In genomic region chr17:50514936-50515702, GRCh38 we compare ENCODE assay signal across 7 cellular contexts. TPM values are rescaled to one million over a fixed set of nuclear protein-coding genes. Genes with fewer than 3 reads are reported as not detected.
DNase-seq lines count a peak whose midpoint lies in the region; ATAC-seq, FAIRE-seq and TF ChIP-seq lines count a peak whose summit lies in the region.
"Had no signal": no experiment of that assay in that cellular context is flagged by ENCODE, and none has a peak within 500 bp of the region (broad histone marks: within the 10 kb centered on the region; RNA-seq: fewer than 3 reads in every experiment).

No MANE protein-coding gene starts in this region.

- TF ChIP-seq CTCF in keratinocyte (optimal IDR thresholded peaks at IDR 0.05 in 1 of 3, IDR thresholded peaks at IDR 0.05 in 1 of 3, conservative IDR thresholded peaks at IDR 0.05 in 1 of 3; ENCODE audit: extremely low read depth in 1 of 3, insufficient read depth in 2 of 3, low read length in 3 of 3): no peak
- no peak for TF ChIP-seq CTCF in colonic mucosa (IDR thresholded peaks at IDR 0.05)

- no peaks in the 10 kb centered on the region for H4K20me1 ChIP-seq in keratinocyte (ENCODE audit: control insufficient read depth, extremely low read depth, insufficient read depth, low read length)

- intact Hi-C loops in colonic mucosa (cut with DNase I): no loop called here

- ATAC-seq in GM18858 (IDR thresholded peaks at IDR 0.05; ENCODE audit: unreplicated experiment): no peak

- dilution Hi-C loops in keratinocyte (cut with MboI; ENCODE audit: extremely low pct_ligation_motif_present, low sequenced_read_pairs): no loop called here

- H3K4me3 ChIP-seq in keratinocyte (ENCODE audit: control insufficient read depth in 2 of 3, extremely low read depth in 1 of 3, insufficient read depth in 2 of 3, low read depth in 1 of 3, low read length in 3 of 3) (no peak overlapping the region), colonic mucosa (no peak overlapping the region)

- H2AFZ ChIP-seq in keratinocyte (ENCODE audit: control insufficient read depth, low read length): peak overlapping the region; percentile 47

- no peaks in the 10 kb centered on the region for H3K36me3 ChIP-seq in keratinocyte (ENCODE audit: control insufficient read depth in 2 of 2, extremely low read depth in 1 of 2, insufficient read depth in 2 of 2, low read length in 2 of 2)
- no peaks in the 10 kb centered on the region for H3K36me3 ChIP-seq in colonic mucosa

- peak overlapping the region; percentile 29 for H3K4me2 ChIP-seq in keratinocyte (ENCODE audit: control insufficient read depth, extremely low read depth, insufficient read depth, low read depth, low read length)

- H3K27me3 ChIP-seq in keratinocyte (ENCODE audit: control insufficient read depth, extremely low read depth, insufficient read depth, low read length) (no peaks in the 10 kb centered on the region), colonic mucosa (no peaks in the 10 kb centered on the region)

- peaks cover 2% of the 10 kb centered on the region for H3K79me2 ChIP-seq in keratinocyte (ENCODE audit: control insufficient read depth, insufficient read depth, low read length)

- H3K9ac ChIP-seq in keratinocyte (ENCODE audit: control insufficient read depth, extremely low read depth, insufficient read depth, low read length): no peak overlapping the region
- H3K9ac ChIP-seq in colonic mucosa (ENCODE audit: low read depth in 2 of 2, low read length in 2 of 2): no peak overlapping the region

- peak; percentile 44 for DNase-seq in AG08395 (ENCODE audit: low spot score)
- DNase-seq in amniotic epithelial cell (ENCODE audit: low read depth): peak; percentile 83
- DNase-seq in keratinocyte (ENCODE audit: low read depth, low spot score): no peak
- no peak for DNase-seq in colonic mucosa
- DNase-seq in NCI-H187 (lab: John Stamatoyannopoulos, UW): no peak

- peaks cover 68% of the 10 kb centered on the region for H3K4me1 ChIP-seq in keratinocyte (ENCODE audit: control insufficient read depth, extremely low read depth, insufficient read depth, low read length)
- H3K4me1 ChIP-seq in colonic mucosa: no peaks in the 10 kb centered on the region

- no peaks in the 10 kb centered on the region for H3K9me1 ChIP-seq in keratinocyte (ENCODE audit: control insufficient read depth, extremely low read depth, insufficient read depth, low read length)

- FAIRE-seq in keratinocyte (lab: Jason Lieb, UNC): peak; percentile 72

- H3K9me3 ChIP-seq in keratinocyte (ENCODE audit: control insufficient read depth, low read depth, low read length) (no peaks in the 10 kb centered on the region), colonic mucosa (no peaks in the 10 kb centered on the region)

- H3K27ac ChIP-seq in keratinocyte (ENCODE audit: control insufficient read depth, insufficient read depth, low read length) (peak overlapping the region; percentile 10), colonic mucosa (no peak overlapping the region)

RNA-seq across cellular contexts. Expression of gene MYCBPAP, which starts 6.9 kb away (rescaled TPM):
- polyA plus RNA-seq in keratinocyte: 5.1 to 9.5 TPM (median 9.0 TPM) in 3 replicates
- polyA plus RNA-seq in keratinocyte (2011; ENCODE audit: low read depth): 2.4 TPM
- 1.9 and 2.1 TPM in 2 replicates for polyA plus RNA-seq in keratinocyte (2011; cell fraction: cytosol; rRNA removed)
- polyA plus RNA-seq in keratinocyte (2011; cell fraction: nucleus; rRNA removed): 30.5 and 34.7 TPM in 2 replicates
- polyA plus RNA-seq in keratinocyte (2012; ENCODE audit: low replicate concordance): 0.85 and 9.1 TPM in 2 replicates
- polyA minus RNA-seq in keratinocyte: 1.4 to 6.3 TPM (median 4.1 TPM) in 3 replicates
- 5.6 TPM for polyA minus RNA-seq in keratinocyte (2011; cell fraction: cytosol; rRNA and poly(A)+ RNA removed)
- polyA minus RNA-seq in keratinocyte (2011; cell fraction: nucleus; rRNA and poly(A)+ RNA removed): 4.7 and 7.4 TPM in 2 replicates
- 1 to 10 TPM in 1 of 2 donors, under 1 TPM in 1; 0.56 to 2.8 TPM for total RNA-seq in colonic mucosa

RNA-seq across cellular contexts. Expression of gene EPN3, which starts 17.4 kb away (rescaled TPM):
- polyA plus RNA-seq in keratinocyte: 50.7 to 155 TPM (median 66.7 TPM) in 3 replicates
- 34.9 TPM for polyA plus RNA-seq in keratinocyte (2011; ENCODE audit: low read depth)
- 66.6 and 129 TPM in 2 replicates for polyA plus RNA-seq in keratinocyte (2011; cell fraction: cytosol; rRNA removed)
- polyA plus RNA-seq in keratinocyte (2011; cell fraction: nucleus; rRNA removed): 115 and 162 TPM in 2 replicates
- polyA plus RNA-seq in keratinocyte (2012; ENCODE audit: low replicate concordance): 41.8 and 249 TPM in 2 replicates
- 47.1 to 355 TPM (median 69.7 TPM) in 3 replicates for polyA minus RNA-seq in keratinocyte
- 128 TPM for polyA minus RNA-seq in keratinocyte (2011; cell fraction: cytosol; rRNA and poly(A)+ RNA removed)
- 133 and 152 TPM in 2 replicates for polyA minus RNA-seq in keratinocyte (2011; cell fraction: nucleus; rRNA and poly(A)+ RNA removed)
- total RNA-seq in colonic mucosa: 10 to 100 TPM; 18.3 to 79.8 TPM
- total RNA-seq: activated T-helper 2 cell treated with anti-CD3 and anti-CD28 coated beads, Interferon-gamma antibody, Interleukin-2, Interleukin-4, amounts not matched to agents 10 μg/mL and 5 μg/mL and 100 μg/mL, durations not matched to agents 14 hours and 24 hours and 36 hours had no signal

RNA-seq across cellular contexts. Expression of gene SPATA20, which starts 31.9 kb away (rescaled TPM):
- 17.2 to 30.4 TPM (median 21.3 TPM) in 3 replicates for polyA plus RNA-seq in keratinocyte
- polyA plus RNA-seq in keratinocyte (2011; ENCODE audit: low read depth): 13.2 TPM
- 9.5 and 18.5 TPM in 2 replicates for polyA plus RNA-seq in keratinocyte (2011; cell fraction: cytosol; rRNA removed)
- 80.5 and 131 TPM in 2 replicates for polyA plus RNA-seq in keratinocyte (2011; cell fraction: nucleus; rRNA removed)
- 15.7 and 35.8 TPM in 2 replicates for polyA plus RNA-seq in keratinocyte (2012; ENCODE audit: low replicate concordance)
- 19.1 to 70.4 TPM (median 26.5 TPM) in 3 replicates for polyA minus RNA-seq in keratinocyte
- polyA minus RNA-seq in keratinocyte (2011; cell fraction: cytosol; rRNA and poly(A)+ RNA removed): 18.8 TPM
- 27.4 and 29.4 TPM in 2 replicates for polyA minus RNA-seq in keratinocyte (2011; cell fraction: nucleus; rRNA and poly(A)+ RNA removed)
- 10 to 100 TPM; 41.6 to 53.1 TPM for total RNA-seq in colonic mucosa

RNA-seq across cellular contexts. Expression of gene RSAD1, which starts 36.5 kb away (rescaled TPM):
- 25.5 to 28.5 TPM (median 28.2 TPM) in 3 replicates for polyA plus RNA-seq in keratinocyte
- 11.0 TPM for polyA plus RNA-seq in keratinocyte (2011; ENCODE audit: low read depth)
- polyA plus RNA-seq in keratinocyte (2011; cell fraction: cytosol; rRNA removed): 14.4 and 15.4 TPM in 2 replicates
- polyA plus RNA-seq in keratinocyte (2011; cell fraction: nucleus; rRNA removed): 58.5 and 61.1 TPM in 2 replicates
- polyA plus RNA-seq in keratinocyte (2012; ENCODE audit: low replicate concordance): 20.2 and 28.1 TPM in 2 replicates
- 15.0 to 22.0 TPM (median 20.6 TPM) in 3 replicates for polyA minus RNA-seq in keratinocyte
- 16.1 TPM for polyA minus RNA-seq in keratinocyte (2011; cell fraction: cytosol; rRNA and poly(A)+ RNA removed)
- 22.8 and 23.6 TPM in 2 replicates for polyA minus RNA-seq in keratinocyte (2011; cell fraction: nucleus; rRNA and poly(A)+ RNA removed)
- 10 to 100 TPM; 22.2 to 29.3 TPM for total RNA-seq in colonic mucosa

RNA-seq across cellular contexts. Expression of gene CACNA1G, which starts 45.4 kb away (rescaled TPM):
- 0.06 to 0.09 TPM (median 0.07 TPM) in 3 replicates for polyA plus RNA-seq in keratinocyte
- polyA plus RNA-seq in keratinocyte (2011; ENCODE audit: low read depth): 0.04 TPM
- 0.04 TPM in 2 replicates for polyA plus RNA-seq in keratinocyte (2011; cell fraction: cytosol; rRNA removed)
- polyA plus RNA-seq in keratinocyte (2011; cell fraction: nucleus; rRNA removed): 0.19 and 0.35 TPM in 2 replicates
- 0.03 and 0.06 TPM in 2 replicates for polyA plus RNA-seq in keratinocyte (2012; ENCODE audit: low replicate concordance)
- 0.03 to 0.43 TPM in 2 of 3 replicates, not detected in the other for polyA minus RNA-seq in keratinocyte
- not detected for polyA minus RNA-seq in keratinocyte (2011; cell fraction: cytosol; rRNA and poly(A)+ RNA removed)
- polyA minus RNA-seq in keratinocyte (2011; cell fraction: nucleus; rRNA and poly(A)+ RNA removed): 0.21 and 0.23 TPM in 2 replicates
- total RNA-seq in colonic mucosa: under 1 TPM; 0.07 to 0.19 TPM
- total RNA-seq: activated T-helper 2 cell treated with anti-CD3 and anti-CD28 coated beads, Interferon-gamma antibody, Interleukin-2, Interleukin-4, amounts not matched to agents 10 μg/mL and 5 μg/mL and 100 μg/mL, durations not matched to agents 14 hours and 24 hours and 36 hours had no signal

Comparison
In these comparisons a context has a peak if more than half of its experiments do, and no peak if none do; other contexts are left out.
1. DNase-seq: peak in AG08395 (single experiment) and amniotic epithelial cell (single experiment); none in keratinocyte (single experiment), colonic mucosa (single experiment) and NCI-H187 (0 of 2).